ENCODE assay signal across 16 cellular contexts in genomic region chr2:195594248-195594647, GRCh38.
DNase-seq lines count a peak whose midpoint lies in the region; ATAC-seq and TF ChIP-seq lines count a peak whose summit lies in the region.
"Had no signal": no experiment of that assay in that cellular context is flagged by ENCODE, and none has a peak within 500 bp of the region (broad histone marks: within the 10 kb centered on the region; RNA-seq: fewer than 3 reads in every experiment).

No MANE protein-coding gene starts in this region.

- H3K36me3 Mint-ChIP-seq in activated CD4-positive, alpha-beta T cell treated with anti-CD3 and anti-CD28 coated beads, Interleukin-2, amount 10 ng/mL, durations not matched to agents 24 days and 14 days (ENCODE audit: low read depth) = no peaks in the 10 kb centered on the region

- peaks cover 15% of the 10 kb centered on the region for H3K4me1 Mint-ChIP-seq in activated CD4-positive, alpha-beta T cell treated with anti-CD3 and anti-CD28 coated beads, Interleukin-2, amount 10 ng/mL, durations not matched to agents 24 days and 14 days

- H3K9me2 ChIP-seq in MM.1S (replicated peaks; ENCODE audit: insufficient read depth, low read length) = no peaks in the 10 kb centered on the region

- no peak for DNase-seq in activated CD4-positive, alpha-beta T cell treated with anti-CD3 and anti-CD28 coated beads, Interleukin-2, amount 10 ng/mL, durations not matched to agents 24 days and 14 days
- DNase-seq in activated CD4-positive, alpha-beta T cell treated with anti-CD3 and anti-CD28 coated beads, Interleukin-2, amount 50 U/mL, for 4 hours = no peak
- peak; percentile 40 for DNase-seq in MM.1S
- no peak for DNase-seq in spleen
- no peak for DNase-seq in body of pancreas
- DNase-seq in DMS79 treated with DMSO at 0.1 percent for 48 hours (lab: John Stamatoyannopoulos, UW) = no peak
- DNase-seq: activated T-cell treated with anti-CD3 and anti-CD28 coated beads, Interleukin-2, amount 50 U/mL, for 24 hours; effector CD8-positive, alpha-beta T cell; kidney glomerular epithelial cell; NCI-H345; SHP77; tibial artery had no signal

- H3F3A ChIP-seq in MM.1S (ENCODE audit: insufficient read depth, low read length) = no peaks in the 10 kb centered on the region

- no peaks in the 10 kb centered on the region for H3K27me3 Mint-ChIP-seq in activated CD4-positive, alpha-beta T cell treated with anti-CD3 and anti-CD28 coated beads, Interleukin-2, amount 10 ng/mL, durations not matched to agents 24 days and 14 days
- H3K27me3 Mint-ChIP-seq: activated T-cell treated with anti-CD3 and anti-CD28 coated beads, Interleukin-2, amount 50 U/mL, for 24 hours had no signal

- H3K4me2 ChIP-seq in MM.1S (ENCODE audit: low read depth, low read length) = no peak overlapping the region; the same call in 1 of the 2 replicates
- H3K4me2 ChIP-seq: hepatocyte had no signal

- TF ChIP-seq CTCF in MM.1S (IDR thresholded peaks at IDR 0.05; ENCODE audit: low read length) (no peak), spleen (IDR thresholded peaks at IDR 0.05 in 8 of 11, conservative IDR thresholded peaks at IDR 0.05 in 3 of 11) (no peak), body of pancreas (IDR thresholded peaks at IDR 0.05) (no peak)

- peak overlapping the region; percentile 56 for H3K27ac Mint-ChIP-seq in activated CD4-positive, alpha-beta T cell treated with anti-CD3 and anti-CD28 coated beads, Interleukin-2, amount 10 ng/mL, durations not matched to agents 24 days and 14 days
- H3K27ac Mint-ChIP-seq: activated T-cell treated with anti-CD3 and anti-CD28 coated beads, Interleukin-2, amount 50 U/mL, for 24 hours had no signal

- no peak overlapping the region for H2AFZ ChIP-seq in MM.1S (ENCODE audit: low read length)
- H2AFZ ChIP-seq: hepatocyte had no signal

- no peak overlapping the region for H3K9ac ChIP-seq in MM.1S (ENCODE audit: low read length)

- H3K4me3 Mint-ChIP-seq in activated CD4-positive, alpha-beta T cell treated with anti-CD3 and anti-CD28 coated beads, Interleukin-2, amount 10 ng/mL, durations not matched to agents 24 days and 14 days = no peak overlapping the region
- H3K4me3 Mint-ChIP-seq: activated T-cell treated with anti-CD3 and anti-CD28 coated beads, Interleukin-2, amount 50 U/mL, for 24 hours had no signal

- H3K27me3 ChIP-seq in MM.1S (replicated peaks; ENCODE audit: insufficient read depth, low read length) = no peaks in the 10 kb centered on the region
- no peaks in the 10 kb centered on the region for H3K27me3 ChIP-seq in spleen (replicated peaks in 1 of 7)
- H3K27me3 ChIP-seq in body of pancreas = no peaks in the 10 kb centered on the region
- H3K27me3 ChIP-seq: hepatocyte, tibial artery had no signal

- peaks cover 6% of the 10 kb centered on the region for H3K9me3 Mint-ChIP-seq in activated CD4-positive, alpha-beta T cell treated with anti-CD3 and anti-CD28 coated beads, Interleukin-2, amount 10 ng/mL, durations not matched to agents 24 days and 14 days
- H3K9me3 Mint-ChIP-seq: activated T-cell treated with anti-CD3 and anti-CD28 coated beads, Interleukin-2, amount 50 U/mL, for 24 hours had no signal

- H3K9me3 ChIP-seq in MM.1S (replicated peaks; ENCODE audit: insufficient read depth, low read length) = no peaks in the 10 kb centered on the region
- H3K9me3 ChIP-seq in spleen = no peaks in the 10 kb centered on the region
- no peaks in the 10 kb centered on the region for H3K9me3 ChIP-seq in body of pancreas
- H3K9me3 ChIP-seq: tibial artery had no signal

- H3K36me3 ChIP-seq in MM.1S (replicated peaks; ENCODE audit: insufficient read depth, low read length) (no peaks in the 10 kb centered on the region), spleen (no peaks in the 10 kb centered on the region), body of pancreas (replicated peaks in 1 of 2; ENCODE audit: insufficient read depth in 1 of 2, low read depth in 2 of 2) (no peaks in the 10 kb centered on the region)
- H3K36me3 ChIP-seq: tibial artery had no signal

- 58 to 74% (median 71%) methylated on average over 3 of the region's 3 CpGs for WGBS in spleen, 5 donors
- WGBS in body of pancreas, 2 donors = 19 to 21% methylated on average over 3 of the region's 3 CpGs

- H3K4me1 ChIP-seq in MM.1S (ENCODE audit: low read length) = no peaks in the 10 kb centered on the region
- H3K4me1 ChIP-seq in spleen = peaks cover 5 to 38% (median 12%) of the 10 kb centered on the region in 6 donors
- no peaks in the 10 kb centered on the region for H3K4me1 ChIP-seq in body of pancreas
- H3K4me1 ChIP-seq: tibial artery had no signal

- intact Hi-C loops in activated CD4-positive, alpha-beta T cell treated with anti-CD3 and anti-CD28 coated beads, Interleukin-2, amount 10 ng/mL, durations not matched to agents 24 days and 14 days (cut with micrococcal nuclease) = no loop called here
- intact Hi-C loops in spleen (cut with DNase I; ENCODE audit: low total_unique reads) = no loop called here
- intact Hi-C loops in body of pancreas (cut with DNase I) = no loop called here

- H3K4me3 ChIP-seq in MM.1S (ENCODE audit: low read length) = no peak overlapping the region
- H3K4me3 ChIP-seq in spleen = peak overlapping the region in 1 of 8 donors; percentile 3
- no peak overlapping the region for H3K4me3 ChIP-seq in body of pancreas
- H3K4me3 ChIP-seq: hepatocyte, tibial artery had no signal

- H3K27ac ChIP-seq in MM.1S (ENCODE audit: low read length) (no peak overlapping the region), spleen (peak overlapping the region in 7 of 8 donors; percentile 22 to 75 (median 53)), body of pancreas (no peak overlapping the region)
- H3K27ac ChIP-seq: hepatocyte, tibial artery had no signal

- TF ChIP-seq POLR2A in spleen (IDR thresholded peaks at IDR 0.05) = no peak
- TF ChIP-seq POLR2A in body of pancreas (IDR thresholded peaks at IDR 0.05) = no peak

- ATAC-seq in HG02759 (IDR thresholded peaks at IDR 0.05; ENCODE audit: unreplicated experiment) (peak; percentile 58), body of pancreas (no peak), HG02870 (IDR thresholded peaks at IDR 0.05; ENCODE audit: unreplicated experiment) (no peak)
- ATAC-seq: HCT116 had no signal

- no peaks in the 10 kb centered on the region for H3K79me2 ChIP-seq in MM.1S (ENCODE audit: low read length)
- H3K79me2 ChIP-seq: hepatocyte had no signal

- no peaks in the 10 kb centered on the region for H4K20me1 ChIP-seq in MM.1S (ENCODE audit: insufficient read depth, low read length)

Comparison
In these comparisons a context has a peak if more than half of its experiments do, and no peak if none do; other contexts are left out.
1. H3K27ac ChIP-seq: peak in spleen (7 of 8); none in MM.1S (single experiment) and body of pancreas (0 of 4).